In the genomic region with DNA sequence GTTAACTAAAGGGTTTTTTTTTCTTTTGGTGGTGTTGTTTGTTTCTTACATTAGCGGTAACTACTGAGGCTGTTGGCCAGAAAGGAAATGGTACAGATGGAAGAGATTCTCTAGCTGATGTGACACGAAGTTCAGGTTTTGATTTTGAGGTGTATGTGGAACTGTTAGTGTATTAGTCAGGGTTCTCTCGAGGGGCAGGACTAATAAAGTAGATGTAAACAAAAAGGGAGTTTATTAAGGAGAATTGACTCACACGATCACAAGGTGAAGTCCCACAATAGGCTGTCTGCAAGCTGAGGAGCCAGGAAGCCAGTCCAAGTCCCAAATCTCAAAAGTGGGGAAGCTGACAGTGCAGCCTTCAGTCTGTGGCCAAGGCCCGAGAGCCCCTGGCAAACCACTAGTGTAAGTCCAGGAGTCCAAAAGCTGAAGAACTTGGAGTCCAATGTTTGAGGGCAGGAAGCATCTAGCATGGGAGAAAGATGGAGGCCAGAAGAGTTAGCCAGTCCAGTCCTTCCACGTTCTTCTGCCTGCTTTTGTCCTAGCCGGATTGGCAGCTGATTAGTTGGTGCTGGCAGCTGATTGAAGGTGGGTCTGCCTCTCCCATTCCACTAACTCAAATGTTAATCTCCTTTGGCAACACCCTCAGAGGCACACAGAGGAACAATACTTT, we compare ENCODE assay signal across 16 cellular contexts.
DNase-seq lines count a peak whose midpoint lies in the region; TF ChIP-seq lines count a peak whose summit lies in the region.
"Had no signal": no experiment of that assay in that cellular context is flagged by ENCODE, and none has a peak within 500 bp of the region (broad histone marks: within the 10 kb centered on the region; RNA-seq: fewer than 3 reads in every experiment).

No MANE protein-coding gene starts in this region.

- no peak overlapping the region for H3K9ac ChIP-seq in fibroblast of lung (ENCODE audit: insufficient read depth, low read length)

- DNase-seq in M059J (ENCODE audit: low read depth), result peak; percentile 77
- peak; percentile 42 for DNase-seq in NCI-H446 treated with DMSO at 0.1 percent for 48 hours (lab: John Stamatoyannopoulos, UW)
- DNase-seq in fibroblast of lung (ENCODE audit: low read depth in 2 of 2), result no peak
- DNase-seq in D341Med (ENCODE audit: low spot score), result no peak
- DNase-seq in LoVo (ENCODE audit: low spot score), result no peak
- no peak for DNase-seq in midbrain (lab: John Stamatoyannopoulos, UW)
- DNase-seq: ACHN; Caco-2; CD4-positive, alpha-beta T cell; DMS79 treated with DMSO at 0.1 percent for 48 hours; GF-D8; GOT3; H7; HFFc6 had no signal

- H2AFZ ChIP-seq in fibroblast of lung (ENCODE audit: low read length), result peak overlapping the region; percentile 25

- no peaks in the 10 kb centered on the region for H3K4me1 ChIP-seq in fibroblast of lung (ENCODE audit: control insufficient read depth, extremely low read depth, insufficient read depth, low read length)
- H3K4me1 ChIP-seq: Caco-2 had no signal

- H4K20me1 ChIP-seq in fibroblast of lung (ENCODE audit: control insufficient read depth, extremely low read depth, insufficient read depth, low read length), result no peaks in the 10 kb centered on the region

- H3K4me3 ChIP-seq in fibroblast of lung (replicated peaks in 1 of 4; ENCODE audit: control extremely low read depth in 1 of 4, insufficient read depth in 1 of 4, low read depth in 3 of 4, low read length in 4 of 4), result no peak overlapping the region

- H3K9me3 ChIP-seq in fibroblast of lung (ENCODE audit: control insufficient read depth, insufficient read depth, low read depth, low read length), result no peaks in the 10 kb centered on the region
- H3K9me3 ChIP-seq: Caco-2 had no signal

- no peak overlapping the region for H3K4me2 ChIP-seq in fibroblast of lung (ENCODE audit: extremely low read depth, insufficient read depth, low read length)

- TF ChIP-seq CTCF in fibroblast of lung (conservative IDR thresholded peaks at IDR 0.05 in 1 of 2, IDR thresholded peaks at IDR 0.05 in 1 of 2; ENCODE audit: low read depth in 1 of 2, low read length in 2 of 2), result no peak

- H3K27me3 ChIP-seq in fibroblast of lung (ENCODE audit: control insufficient read depth, insufficient read depth, low read length), result no peaks in the 10 kb centered on the region

- H3K79me2 ChIP-seq in fibroblast of lung (ENCODE audit: control insufficient read depth, insufficient read depth, low read length), result no peaks in the 10 kb centered on the region

- no peak overlapping the region for H3K27ac ChIP-seq in fibroblast of lung (ENCODE audit: insufficient read depth, low read length)
- H3K27ac ChIP-seq: C4-2B, HL-60 had no signal

- no peaks in the 10 kb centered on the region for H3K36me3 ChIP-seq in fibroblast of lung (ENCODE audit: control insufficient read depth, insufficient read depth, low read length)

Comparison
In these comparisons a context has a peak if more than half of its experiments do, and no peak if none do; other contexts are left out.
1. DNase-seq: peak in M059J (single experiment) and NCI-H446 treated with DMSO at 0.1 percent for 48 hours (single experiment); none in fibroblast of lung (0 of 2), D341Med (single experiment), LoVo (single experiment) and midbrain (single experiment).